Comparison of ENCODE assay signal across 12 cellular contexts in genomic region chr18:12283256-12283655, GRCh38. TPM values are rescaled to one million over a fixed set of nuclear protein-coding genes. Genes with fewer than 3 reads are reported as not detected.
DNase-seq lines count a peak whose midpoint lies in the region; ATAC-seq, FAIRE-seq and TF ChIP-seq lines count a peak whose summit lies in the region.
"Had no signal": no experiment of that assay in that cellular context is flagged by ENCODE, and none has a peak within 500 bp of the region (broad histone marks: within the 10 kb centered on the region; RNA-seq: fewer than 3 reads in every experiment).

No MANE protein-coding gene starts in this region.

- H2BK15ac ChIP-seq in mesenchymal stem cell (ENCODE audit: low read depth, poor library complexity, severe bottlenecking) = peak overlapping the region; percentile 33

- TF ChIP-seq EP300 in K562 (IDR thresholded peaks at IDR 0.05; ENCODE audit: low read length) = no peak

- H3K14ac ChIP-seq in mesenchymal stem cell (ENCODE audit: low read length in 2 of 2) = no peak overlapping the region

- no peak overlapping the region for H2AFZ ChIP-seq in K562 (ENCODE audit: low read depth, low read length)
- H2AFZ ChIP-seq in mesenchymal stem cell (ENCODE audit: low read depth, low read length) = no peak overlapping the region

- H3K9me3 ChIP-seq in K562 (replicated peaks; ENCODE audit: control insufficient read depth, insufficient read depth, low read depth, low read length) = no peaks in the 10 kb centered on the region
- no peaks in the 10 kb centered on the region for H3K9me3 ChIP-seq in mesenchymal stem cell (ENCODE audit: control insufficient read depth, low read length)

- no peak overlapping the region for H3K23ac ChIP-seq in mesenchymal stem cell (ENCODE audit: low read length in 2 of 2)

- H3K4me1 ChIP-seq in K562 (replicated peaks in 1 of 2; ENCODE audit: control insufficient read depth in 2 of 2, insufficient read depth in 2 of 2, low read length in 2 of 2) (peaks cover 8 to 20% of the 10 kb centered on the region in 2 experiments; a peak in 4 of 5 replicates), mesenchymal stem cell (ENCODE audit: control insufficient read depth, insufficient read depth, low read depth, low read length) (peaks cover 39% of the 10 kb centered on the region)

- no peak overlapping the region for H3K4me2 ChIP-seq in K562 (ENCODE audit: insufficient read depth, low read length)
- H3K4me2 ChIP-seq in mesenchymal stem cell (ENCODE audit: low read length, poor library complexity, severe bottlenecking) = no peak overlapping the region

- peak overlapping the region in 1 of 2 experiments; percentile 41 for H3K4ac ChIP-seq in mesenchymal stem cell (ENCODE audit: low read depth in 1 of 2, low read length in 2 of 2)

- no peak overlapping the region for H3K27ac ChIP-seq in K562 (ENCODE audit: extremely low read depth, low read depth, low read length)
- H3K27ac ChIP-seq in mesenchymal stem cell (ENCODE audit: low read length, poor library complexity, severe bottlenecking) = no peak overlapping the region
- H3K27ac ChIP-seq: VCaP had no signal

- peak; percentile 63 to 87 for TF ChIP-seq RAD21 in K562 (CRISPR knock-in tag; conservative IDR thresholded peaks at IDR 0.05 in 1 of 2, IDR thresholded peaks at IDR 0.05 in 1 of 2)

- CTCF ChIA-PET in K562 (lab: Yijun Ruan, JAX; ENCODE audit: low intra/inter-chr PET ratio) = interaction anchor here (0.5 to 1.7 kb wide), 2 partner anchors 104 to 377 kb away, joined by 3 to 4 read pairs; no protein-coding TSS in a partner anchor

- H3K4me3 ChIP-seq in Jurkat, Clone E6-1 (ENCODE audit: low read length) = no peak overlapping the region
- H3K4me3 ChIP-seq in K562 (no peak overlapping the region), mesenchymal stem cell (ENCODE audit: insufficient read depth in 1 of 2, low read depth in 1 of 2, low read length in 2 of 2) (no peak overlapping the region)

- BruUV-seq in K562 (replicated peaks; lab: Mats Ljungman, UMichigan) = no TSS peak

- H2AK5ac ChIP-seq in mesenchymal stem cell (ENCODE audit: low read length, severe bottlenecking) = peak overlapping the region; percentile 18

- intact Hi-C loops in K562 (cut with micrococcal nuclease) = loop anchor here (1.0 to 5.0 kb wide), 4 partner anchors 44 to 377 kb away; partner anchors contain the start of gene AFG3L2
- intact Hi-C loops in sciatic nerve (cut with DNase I) = no loop called here

- peaks cover 2% of the 10 kb centered on the region for H3K79me1 ChIP-seq in mesenchymal stem cell (replicated peaks; ENCODE audit: low read length, poor library complexity, severe bottlenecking)

- no peak overlapping the region for H2BK120ac ChIP-seq in mesenchymal stem cell (ENCODE audit: low read depth, low read length)

- no peak overlapping the region for H4K8ac ChIP-seq in mesenchymal stem cell (ENCODE audit: low read length)

- no peaks in the 10 kb centered on the region for H4K20me1 ChIP-seq in K562 (replicated peaks; ENCODE audit: control insufficient read depth, insufficient read depth, low read length)

- H3K27me3 ChIP-seq in K562 (ENCODE audit: control insufficient read depth in 2 of 2, insufficient read depth in 2 of 2, low read length in 2 of 2) (no peaks in the 10 kb centered on the region), mesenchymal stem cell (ENCODE audit: control insufficient read depth in 1 of 2, insufficient read depth in 1 of 2, low read length in 2 of 2) (no peaks in the 10 kb centered on the region)

- no peaks in the 10 kb centered on the region for H3K79me2 ChIP-seq in K562 (ENCODE audit: control insufficient read depth, insufficient read depth, low read length)

- no peak overlapping the region for H3K18ac ChIP-seq in mesenchymal stem cell (ENCODE audit: low read depth in 1 of 2, low read length in 2 of 2)

- 5% methylated on average over 6 of the region's 6 CpGs for WGBS in K562 (ENCODE audit: insufficient coverage, low coverage, missing lambda C conversion rate)
- WGBS in mesenchymal stem cell = 81% methylated on average over 6 of the region's 6 CpGs

- peak; percentile 87 for FAIRE-seq in K562 (lab: Jason Lieb, UNC)

- peak; percentile 57 for DNase-seq in Daoy (ENCODE audit: low read depth)
- DNase-seq in Jurkat, Clone E6-1 (ENCODE audit: low read depth, low spot score) = peak; percentile 41
- peak; percentile 56 to 73 (median 62) for DNase-seq in K562 (ENCODE audit: extremely low read depth in 1 of 4, low spot score in 3 of 4)
- peak; percentile 41 for DNase-seq in mesenchymal stem cell
- no peak for DNase-seq in NCI-H2227 treated with DMSO at 0.1 percent for 48 hours (lab: John Stamatoyannopoulos, UW)
- DNase-seq in NCI-H2171 (lab: John Stamatoyannopoulos, UW) = no peak
- DNase-seq in NCI-H2107 (lab: John Stamatoyannopoulos, UW) = no peak
- DNase-seq in sciatic nerve (ENCODE audit: low spot score) = no peak
- DNase-seq: activated gamma-delta T cell, NCI-H446 treated with DMSO at 0.1 percent for 48 hours had no signal

- peak; percentile 75 to 84 (median 84) for TF ChIP-seq CTCF in K562 (IDR thresholded peaks at IDR 0.05 in 2 of 3, conservative IDR thresholded peaks at IDR 0.05 in 1 of 3; ENCODE audit: insufficient read depth in 2 of 3, low read depth in 1 of 3, low read length in 3 of 3)

- TF ChIP-seq POLR2A in K562 (conservative IDR thresholded peaks at IDR 0.05) = no peak

- H3K9ac ChIP-seq in K562 (ENCODE audit: insufficient read depth in 1 of 2, low read depth in 2 of 2, low read length in 2 of 2) (no peak overlapping the region), mesenchymal stem cell (ENCODE audit: low read length) (peak overlapping the region; percentile 78)

- H2BK12ac ChIP-seq in mesenchymal stem cell (ENCODE audit: low read length in 2 of 2) = peak overlapping the region in 1 of 2 experiments; percentile 33

- ATAC-seq in K562 (peak; percentile 76), sciatic nerve (no peak)

- no peak overlapping the region for H4K91ac ChIP-seq in mesenchymal stem cell (ENCODE audit: low read length)

- H3K9me1 ChIP-seq in K562 (ENCODE audit: control insufficient read depth, insufficient read depth, low read length) = no peaks in the 10 kb centered on the region

- no peak overlapping the region for H2BK5ac ChIP-seq in mesenchymal stem cell (ENCODE audit: low read depth, low read length, poor library complexity, severe bottlenecking)

- in situ Hi-C loops in K562 (cut with MboI) = loop anchor here (5.0 kb wide), 1 partner anchor 379 kb away; no protein-coding TSS in a partner anchor

- H3K36me3 ChIP-seq in K562 (ENCODE audit: control insufficient read depth, insufficient read depth, low read length) = no peaks in the 10 kb centered on the region
- no peaks in the 10 kb centered on the region for H3K36me3 ChIP-seq in mesenchymal stem cell (ENCODE audit: control insufficient read depth in 1 of 2, insufficient read depth in 2 of 2, low read depth in 1 of 2, low read length in 2 of 2)

- POLR2A ChIA-PET in K562 (lab: Yijun Ruan, JAX) = interaction anchor here (0.6 to 1.7 kb wide), 4 partner anchors 11 to 90 kb away, joined by 3 to 7 read pairs (median 4); no protein-coding TSS in a partner anchor

TF ChIP-seq in K562, 482 proteins besides CTCF, POLR2A, EP300 and RAD21 (continues in another document):
- TF ChIP-seq ZEB2 (IDR thresholded peaks at IDR 0.05) = no peak

RNA-seq across cellular contexts. Expression of gene TUBB6, which starts 24.8 kb away (rescaled TPM):
- 231 and 254 TPM in 2 replicates for total RNA-seq in Daoy (2014; rRNA removed; shearing (Covaris generic))
- polyA plus RNA-seq in Jurkat, Clone E6-1 (2012; ENCODE audit: insufficient read depth, insufficient read length) = not detected
- total RNA-seq in K562 (2011; cell fraction: chromatin; rRNA removed; ENCODE audit: low replicate concordance) = 58.9 and 87.5 TPM in 2 replicates
- total RNA-seq in K562 (2011; cell fraction: nucleolus; rRNA removed) = 81.7 and 89.2 TPM in 2 replicates
- total RNA-seq in K562 (2011; cell fraction: nucleoplasm; rRNA removed) = 55.3 and 62.8 TPM in 2 replicates
- total RNA-seq in K562 (2014; rRNA removed) (230 and 404 TPM in 2 replicates), K562 (2014; rRNA removed; fragmentation: Illumina TruSeq; extraction: Trizol) (52.0 and 55.4 TPM in 2 replicates), K562 (2015; rRNA removed; fragmentation: Illumina TruSeq; extraction: Trizol) (80.2 and 81.1 TPM in 2 replicates), K562 (2021) (110 and 117 TPM in 2 replicates), sciatic nerve (141 TPM)
- polyA plus RNA-seq in K562 (2011; rRNA removed) (142 and 147 TPM in 2 replicates), K562 (2014; fragmentation: Illumina TruSeq; extraction: Trizol) (70.2 and 110 TPM in 2 replicates), K562 (2014; fragmentation: Nextera tagmentation; extraction: Ambion mirVana) (10 to 100 TPM; 43.9 to 45.0 TPM), K562 (2014; rRNA removed) (223 and 254 TPM in 2 replicates)
- 201 and 540 TPM in 2 replicates for polyA plus RNA-seq in K562 (2011; cell fraction: cytosol; rRNA removed)
- polyA plus RNA-seq in K562 (2011; cell fraction: nucleus; rRNA removed) = 92.2 and 167 TPM in 2 replicates
- 130 and 170 TPM in 2 replicates for polyA plus RNA-seq in K562 (2012)
- 79.0 and 140 TPM in 2 replicates for polyA minus RNA-seq in K562 (2011; rRNA and poly(A)+ RNA removed)
- 123 and 146 TPM in 2 replicates for polyA minus RNA-seq in K562 (2011; cell fraction: cytosol; rRNA and poly(A)+ RNA removed)
- 50.9 and 51.2 TPM in 2 replicates for polyA minus RNA-seq in K562 (2011; cell fraction: nucleus; rRNA and poly(A)+ RNA removed)
- 234 TPM for polyA plus RNA-seq in mesenchymal stem cell (2013, experiment 1 of 2)
- 237 TPM for polyA plus RNA-seq in mesenchymal stem cell (2013, experiment 2 of 2)

RNA-seq across cellular contexts. Expression of gene CIDEA, which starts 29.1 kb away (rescaled TPM):
- total RNA-seq in Daoy (2014; rRNA removed; shearing (Covaris generic)) = not detected in 2 replicates
- not detected for polyA plus RNA-seq in Jurkat, Clone E6-1 (2012; ENCODE audit: insufficient read depth, insufficient read length)
- not detected in 2 replicates for total RNA-seq in K562 (2011; cell fraction: chromatin; rRNA removed; ENCODE audit: low replicate concordance)
- total RNA-seq in K562 (2011; cell fraction: nucleolus; rRNA removed) = not detected in 2 replicates
- total RNA-seq in K562 (2011; cell fraction: nucleoplasm; rRNA removed) = not detected in 2 replicates
- not detected in 2 replicates for total RNA-seq in K562 (2014; rRNA removed)
- not detected in 2 replicates for total RNA-seq in K562 (2014; rRNA removed; fragmentation: Illumina TruSeq; extraction: Trizol)
- not detected in 2 replicates for total RNA-seq in K562 (2015; rRNA removed; fragmentation: Illumina TruSeq; extraction: Trizol)
- total RNA-seq in K562 (2021) = not detected in 2 replicates
- not detected in 2 replicates for polyA plus RNA-seq in K562 (2011; rRNA removed)
- polyA plus RNA-seq in K562 (2011; cell fraction: cytosol; rRNA removed) = not detected in 2 replicates
- polyA plus RNA-seq in K562 (2011; cell fraction: nucleus; rRNA removed) = not detected in 2 replicates
- polyA plus RNA-seq in K562 (2012) = not detected in 2 replicates
- polyA plus RNA-seq in K562 (2014; fragmentation: Illumina TruSeq; extraction: Trizol) = not detected in 2 replicates
- not detected for polyA plus RNA-seq in K562 (2014; fragmentation: Nextera tagmentation; extraction: Ambion mirVana)
- not detected in 2 replicates for polyA plus RNA-seq in K562 (2014; rRNA removed)
- polyA minus RNA-seq in K562 (2011; rRNA and poly(A)+ RNA removed) = not detected in 2 replicates
- not detected in 2 replicates for polyA minus RNA-seq in K562 (2011; cell fraction: cytosol; rRNA and poly(A)+ RNA removed)
- polyA minus RNA-seq in K562 (2011; cell fraction: nucleus; rRNA and poly(A)+ RNA removed) = not detected in 2 replicates
- not detected for polyA plus RNA-seq in mesenchymal stem cell (2013, experiment 1 of 2)
- polyA plus RNA-seq in mesenchymal stem cell (2013, experiment 2 of 2) = not detected
- 5.0 TPM for total RNA-seq in sciatic nerve
- total RNA-seq: mesothelial cell of epicardium had no signal

Comparison
In these comparisons a context has a peak if more than half of its experiments do, and no peak if none do; other contexts are left out.
1. DNase-seq: peak in Daoy (single experiment), Jurkat, Clone E6-1 (single experiment), K562 (4 of 4) and mesenchymal stem cell (single experiment); none in NCI-H2227 treated with DMSO at 0.1 percent for 48 hours (single experiment), NCI-H2171 (single experiment), NCI-H2107 (single experiment) and sciatic nerve (single experiment).